1 cellular context compared by ENCODE assay signal in genomic region chr20:57616143-57616951, GRCh38.
TF ChIP-seq lines count a peak whose summit lies in the region.

No MANE protein-coding gene starts in this region.

TF ChIP-seq in HepG2, 621 proteins besides CTCF, POLR2A, EP300 and RAD21:
- TF ChIP-seq HIC2 (CRISPR knock-in tag; IDR thresholded peaks at IDR 0.05; ENCODE audit: low read depth): 0 out of 2 replicates have a peak, but pooled peaks have one; percentile 24
- no peak for TF ChIP-seq SIN3A (IDR thresholded peaks at IDR 0.05; ENCODE audit: borderline replicate concordance, low read depth, low read length)
- TF ChIP-seq EEA1 (CRISPR knock-in tag; IDR thresholded peaks at IDR 0.05; ENCODE audit: borderline replicate concordance): no peak
- no peak for TF ChIP-seq DNMT1 (CRISPR knock-in tag; IDR thresholded peaks at IDR 0.05)
- no peak for TF ChIP-seq ZNF792 (CRISPR knock-in tag; IDR thresholded peaks at IDR 0.05)
- TF ChIP-seq ZSCAN9 (CRISPR knock-in tag; IDR thresholded peaks at IDR 0.05; ENCODE audit: borderline replicate concordance): no peak
